ENCODE assay signal across 8 cellular contexts in the genomic region with DNA sequence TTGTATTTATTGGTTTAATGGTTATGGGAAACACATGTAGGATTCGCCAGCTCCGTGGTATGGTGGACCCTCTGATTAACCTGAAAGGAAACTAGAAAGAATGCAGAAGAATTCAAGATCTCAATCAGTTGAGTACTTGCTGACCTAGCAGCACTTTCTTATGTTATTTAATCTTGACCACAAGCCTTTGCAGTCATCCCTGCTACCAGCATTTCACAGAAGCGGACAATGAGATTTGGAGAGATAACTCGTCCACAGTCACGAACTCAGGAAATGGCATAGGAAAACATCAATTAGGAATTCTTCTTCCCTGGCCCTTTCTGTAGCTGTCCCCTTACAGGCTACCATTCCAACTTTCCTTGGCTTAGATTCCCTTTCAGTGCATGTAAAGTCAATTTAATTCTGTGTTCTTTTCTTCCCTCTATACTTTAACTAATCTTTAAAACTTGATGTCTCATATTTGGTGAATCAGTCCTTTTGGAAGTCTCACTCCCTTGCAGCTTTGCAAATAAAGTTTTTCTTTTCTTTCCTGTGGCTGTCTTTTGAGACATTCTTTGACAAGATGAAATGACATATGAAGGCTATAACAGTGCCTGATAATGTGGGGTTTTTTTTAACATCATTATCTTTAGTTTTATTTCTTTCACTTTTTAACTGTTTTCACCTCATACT. TPM values are rescaled to one million over a fixed set of nuclear protein-coding genes. Genes with fewer than 3 reads are reported as not detected.
A peak's percentile ranks its signal among the peaks of the same experiment; 100 is the strongest.
DNase-seq lines count a peak whose midpoint lies in the region; ATAC-seq, FAIRE-seq and TF ChIP-seq lines count a peak whose summit lies in the region.

No MANE protein-coding gene starts in this region.

- H3K27ac ChIP-seq in H1 (ENCODE audit: low read depth, low read length) (no peak overlapping the region), neutrophil (peak overlapping the region; percentile 84)

- no peak overlapping the region for H3K56ac ChIP-seq in H1 (replicated peaks; ENCODE audit: insufficient read length, low read depth, low read length)

- H3K79me2 ChIP-seq in H1 (ENCODE audit: control insufficient read depth in 1 of 2, insufficient read depth in 2 of 2, low read length in 2 of 2): peaks cover 11 to 28% of the 10 kb centered on the region in 2 experiments; a peak in 3 of 4 replicates

- no peak overlapping the region for H3K4ac ChIP-seq in H1 (replicated peaks; ENCODE audit: insufficient read length, low read depth, low read length)

- no peak overlapping the region for H3K18ac ChIP-seq in H1 (ENCODE audit: extremely low read depth, low read length)

- no peak overlapping the region for H4K8ac ChIP-seq in H1 (ENCODE audit: extremely low read depth, insufficient read depth, low read length)

- TF ChIP-seq CTCF in H1 (IDR thresholded peaks at IDR 0.05; ENCODE audit: control extremely low read depth in 1 of 3, insufficient read depth in 1 of 3, low read depth in 1 of 3, low read length in 3 of 3) (no peak), neutrophil (IDR thresholded peaks at IDR 0.05) (no peak), omental fat pad (IDR thresholded peaks at IDR 0.05) (no peak)

- H3K23me2 ChIP-seq in H1 (ENCODE audit: low read depth, low read length): peaks cover 5% of the 10 kb centered on the region; the same call in 1 of the 2 replicates

- H3K9ac ChIP-seq in H1 (replicated peaks in 1 of 4; ENCODE audit: extremely low read depth in 1 of 4, low read depth in 3 of 4, low read length in 3 of 4): no peak overlapping the region

- peaks cover 0 to 2% of the 10 kb centered on the region in 2 experiments for H4K20me1 ChIP-seq in H1 (replicated peaks in 1 of 2; ENCODE audit: control insufficient read depth in 1 of 2, insufficient read depth in 2 of 2, low read length in 2 of 2)

- CTCF ChIA-PET in H1 (lab: Charles Lee; ENCODE audit: partially characterized antibody): interaction anchor here (0.6 to 3.0 kb wide), 2 partner anchors 12 to 102 kb away, joined by 3 to 8 read pairs; no protein-coding TSS in a partner anchor

- H2BK20ac ChIP-seq in H1 (ENCODE audit: low read length): no peak overlapping the region

- no peak overlapping the region for H2BK15ac ChIP-seq in H1 (ENCODE audit: low read length)

- peak overlapping the region; percentile 63 to 72 for H3K4me2 ChIP-seq in H1 (ENCODE audit: insufficient read depth in 1 of 2, low read depth in 2 of 2, low read length in 2 of 2)

- ATAC-seq in HG02588 (IDR thresholded peaks at IDR 0.05; ENCODE audit: unreplicated experiment): no peak
- no peak for ATAC-seq in HG02938 (IDR thresholded peaks at IDR 0.05; ENCODE audit: unreplicated experiment)
- no peak for ATAC-seq in omental fat pad (ENCODE audit: low FRiP score)

- H2BK12ac ChIP-seq in H1 (ENCODE audit: low read depth, low read length): no peak overlapping the region

- WGBS in H1 (ENCODE audit: extremely low coverage in 1 of 2, insufficient coverage in 1 of 2, insufficient read length in 1 of 2, insufficient replicate concordance in 2 of 2, low coverage in 1 of 2, low lambda C conversion rate in 2 of 2, missing lambda C conversion rate in 1 of 2), 2 experiments: 50% methylated on average over 5 of the region's 5 CpGs; no CpG with 5 or more reads in 1 of the 2 experiments

- H3K4me3 ChIP-seq in H1 (ENCODE audit: extremely low read depth in 1 of 4, insufficient read depth in 2 of 4, low read depth in 3 of 4, low read length in 4 of 4): peak overlapping the region in 1 of 4 experiments; percentile 84; a peak in 2 of 8 replicates
- no peak overlapping the region for H3K4me3 ChIP-seq in neutrophil (ENCODE audit: low read depth in 1 of 2, low read length in 1 of 2)

- H2BK120ac ChIP-seq in H1 (replicated peaks; ENCODE audit: low read depth, low read length): no peak overlapping the region

- DNase-seq in DMS114 treated with DMSO at 0.1 percent for 48 hours (lab: John Stamatoyannopoulos, UW; ENCODE audit: unreplicated experiment): peak; percentile 44
- DNase-seq in OCI-M1 (lab: John Stamatoyannopoulos, UW): peak; percentile 87
- DNase-seq in H1 (ENCODE audit: low read depth in 1 of 2, low spot score in 2 of 2): no peak
- no peak for DNase-seq in T-helper 1 cell
- DNase-seq in omental fat pad (ENCODE audit: low spot score): no peak

- H3K9me3 ChIP-seq in H1 (ENCODE audit: insufficient read depth in 2 of 2, low read depth in 1 of 2, low read length in 1 of 2) (no peaks in the 10 kb centered on the region), neutrophil (no peaks in the 10 kb centered on the region)

- H3K27me3 ChIP-seq in H1 (replicated peaks in 1 of 4; ENCODE audit: control insufficient read depth in 3 of 4, extremely low read depth in 1 of 4, insufficient read depth in 3 of 4, low read length in 3 of 4) (no peaks in the 10 kb centered on the region), neutrophil (no peaks in the 10 kb centered on the region)

- no peak overlapping the region for H2AK5ac ChIP-seq in H1 (ENCODE audit: low read depth, low read length)

- H3K36me3 ChIP-seq in H1 (ENCODE audit: control insufficient read depth in 2 of 4, insufficient read depth in 4 of 4, low read length in 3 of 4) (no peaks in the 10 kb centered on the region), neutrophil (no peaks in the 10 kb centered on the region)

- FAIRE-seq in H1 (lab: Jason Lieb, UNC): no peak

- no peak overlapping the region for H4K5ac ChIP-seq in H1 (ENCODE audit: insufficient read length, low read depth, low read length)

- H2AFZ ChIP-seq in H1 (ENCODE audit: low read length): no peak overlapping the region

- no peak overlapping the region for H2BK5ac ChIP-seq in H1 (ENCODE audit: low read depth, low read length)

- no peak overlapping the region for H3K14ac ChIP-seq in H1 (ENCODE audit: insufficient read length)

- H3K23ac ChIP-seq in H1 (ENCODE audit: insufficient read length): no peak overlapping the region

- no peak for TF ChIP-seq POLR2A in H1 (IDR thresholded peaks at IDR 0.05; ENCODE audit: control extremely low read depth in 1 of 2, low read depth in 2 of 2, low read length in 2 of 2)

- no peak for TF ChIP-seq EP300 in H1 (IDR thresholded peaks at IDR 0.05; ENCODE audit: borderline replicate concordance in 1 of 2, low read depth in 2 of 2, low read length in 2 of 2)

- no peak for TF ChIP-seq RAD21 in H1 (IDR thresholded peaks at IDR 0.05 in 1 of 2, conservative IDR thresholded peaks at IDR 0.05 in 1 of 2; ENCODE audit: low read depth in 2 of 2, low read length in 2 of 2)

- POLR2A ChIA-PET in H1 (lab: Charles Lee; ENCODE audit: partially characterized antibody): interaction anchor here (1.0 to 1.5 kb wide), 2 partner anchors 129 to 379 kb away, joined by 3 read pairs; no protein-coding TSS in a partner anchor

- H3K4me1 ChIP-seq in H1 (replicated peaks in 1 of 4; ENCODE audit: control insufficient read depth in 3 of 4, insufficient read depth in 4 of 4, low read length in 3 of 4) (peaks cover 0 to 29% (median 13%) of the 10 kb centered on the region in 4 experiments; a peak in 5 of 7 replicates), neutrophil (ENCODE audit: control insufficient read depth in 1 of 2, insufficient read depth in 1 of 2, low read depth in 1 of 2, low read length in 1 of 2) (peaks cover 19 to 20% of the 10 kb centered on the region in 2 experiments)

- H3K79me1 ChIP-seq in H1 (ENCODE audit: low read depth, low read length): no peaks in the 10 kb centered on the region

- no peak overlapping the region for H4K91ac ChIP-seq in H1 (replicated peaks; ENCODE audit: insufficient read length, low read length)

TF ChIP-seq in H1, 55 proteins besides CTCF, POLR2A, EP300 and RAD21:
- TF ChIP-seq SAP30 (IDR thresholded peaks at IDR 0.05; ENCODE audit: insufficient read depth, insufficient replicate concordance, low read length): no peak
- TF ChIP-seq CBX8 (IDR thresholded peaks at IDR 0.05; ENCODE audit: borderline replicate concordance, low read depth, low read length): no peak
- no peak for TF ChIP-seq SP4 (IDR thresholded peaks at IDR 0.05; ENCODE audit: low read length)
- no peak for TF ChIP-seq SIX5 (IDR thresholded peaks at IDR 0.05; ENCODE audit: low read depth, low read length)
- no peak for TF ChIP-seq SP2 (IDR thresholded peaks at IDR 0.05; ENCODE audit: low read length)
- TF ChIP-seq MAFK (IDR thresholded peaks at IDR 0.05; ENCODE audit: low read depth, low read length): no peak
- no peak for TF ChIP-seq YY1 (IDR thresholded peaks at IDR 0.05; ENCODE audit: low read depth, low read length)
- no peak for TF ChIP-seq FOSL1 (IDR thresholded peaks at IDR 0.05; ENCODE audit: insufficient read depth, low read depth, low read length)
- no peak for TF ChIP-seq JUND (IDR thresholded peaks at IDR 0.05; ENCODE audit: low read length)
- TF ChIP-seq POU5F1 (IDR thresholded peaks at IDR 0.05; ENCODE audit: low read depth, low read length): no peak
- TF ChIP-seq ZNF274 (IDR thresholded peaks at IDR 0.05; ENCODE audit: borderline replicate concordance, extremely low read depth, low read length): no peak
- no peak for TF ChIP-seq CBX5 (IDR thresholded peaks at IDR 0.05; ENCODE audit: low read depth, low read length)
- no peak for TF ChIP-seq TCF12 (IDR thresholded peaks at IDR 0.05; ENCODE audit: low read depth, low read length)

RNA-seq across cellular contexts. Expression of a gene that starts 1.3 kb away (rescaled TPM):
- total RNA-seq in H1 (2021; fragmentation: NEBNext Ultra II Directional; extraction: Animal tissue kit (Norgen Biotek cat#: 25700)): 68.1 and 71.2 TPM in 2 replicates
- polyA plus RNA-seq in H1 (2011; rRNA removed): 22.9 and 30.5 TPM in 2 replicates
- polyA plus RNA-seq in H1 (2011; cell fraction: cytosol; rRNA removed): 27.8 TPM
- 17.0 TPM for polyA plus RNA-seq in H1 (2011; cell fraction: nucleus; rRNA removed)
- polyA plus RNA-seq in H1 (2012, experiment 1 of 2): 30.5 to 48.6 TPM (median 44.6 TPM) in 4 replicates
- 2.8 TPM for polyA plus RNA-seq in H1 (2012, experiment 2 of 2)
- 30.1 TPM for polyA plus RNA-seq in H1 (2013, experiment 1 of 2)
- 35.0 TPM for polyA plus RNA-seq in H1 (2013, experiment 2 of 2)
- polyA minus RNA-seq in H1 (2011; rRNA and poly(A)+ RNA removed): 142 and 183 TPM in 2 replicates
- polyA minus RNA-seq in H1 (2011; cell fraction: cytosol; rRNA and poly(A)+ RNA removed): 52.5 TPM
- 58.5 TPM for polyA minus RNA-seq in H1 (2011; cell fraction: nucleus; rRNA and poly(A)+ RNA removed)
- total RNA-seq in omental fat pad: 10 to 100 TPM; 35.4 to 62.3 (median 48.2) TPM

Comparison
In these comparisons a context has a peak if more than half of its experiments do, and no peak if none do; other contexts are left out.
1. DNase-seq: peak in DMS114 treated with DMSO at 0.1 percent for 48 hours (single experiment) and OCI-M1 (single experiment); none in H1 (0 of 2), T-helper 1 cell (0 of 5) and omental fat pad (single experiment).